Comparison of ENCODE assay signal across 18 cellular contexts in the genomic region with DNA sequence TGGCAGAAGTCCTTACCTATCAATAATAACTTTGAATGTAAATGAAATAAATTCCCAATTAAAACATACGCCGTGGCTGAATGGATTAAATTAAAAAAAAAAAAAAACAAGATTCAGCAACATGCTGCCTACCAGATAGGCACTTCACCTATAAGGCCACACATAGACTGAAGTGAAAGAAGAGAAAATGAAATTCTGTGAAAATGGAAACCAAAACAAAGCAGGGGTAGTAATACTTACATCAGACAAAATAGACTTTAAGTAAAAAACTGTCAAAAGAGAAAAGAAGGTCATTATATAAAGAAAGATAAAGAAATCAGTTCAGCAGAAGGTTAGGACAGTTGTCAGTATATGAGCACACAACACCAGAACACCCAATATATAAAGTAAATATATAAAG. TPM values are rescaled to one million over a fixed set of nuclear protein-coding genes. Genes with fewer than 3 reads are reported as not detected.
DNase-seq lines count a peak whose midpoint lies in the region; ATAC-seq lines count a peak whose summit lies in the region.
"Had no signal": no experiment of that assay in that cellular context is flagged by ENCODE, and none has a peak within 500 bp of the region (broad histone marks: within the 10 kb centered on the region; RNA-seq: fewer than 3 reads in every experiment).

No MANE protein-coding gene starts in this region.

- H3K36me3 Mint-ChIP-seq in natural killer cell treated with Interleukin-12 subunit alpha and Interleukin-12 subunit beta and Interleukin-15 and Interleukin-18, amount 100 ng/mL, for 72 hours, result peaks cover 5% of the 10 kb centered on the region

- H3K4me1 Mint-ChIP-seq in natural killer cell treated with Interleukin-12 subunit alpha and Interleukin-12 subunit beta and Interleukin-15 and Interleukin-18, amount 100 ng/mL, for 72 hours (ENCODE audit: low read depth in 2 of 2), result no peaks in the 10 kb centered on the region
- H3K4me1 Mint-ChIP-seq: GM23338, IgD-negative memory B cell had no signal

- no peak overlapping the region for H3K27ac Mint-ChIP-seq in natural killer cell treated with Interleukin-12 subunit alpha and Interleukin-12 subunit beta and Interleukin-15 and Interleukin-18, amount 100 ng/mL, for 72 hours
- H3K27ac Mint-ChIP-seq: GM23338, IgD-negative memory B cell had no signal

- DNase-seq in OCI-M1 (lab: John Stamatoyannopoulos, UW) (peak; percentile 23), DMS 273 (lab: John Stamatoyannopoulos, UW; ENCODE audit: unreplicated experiment) (no peak), NCI-H187 (lab: John Stamatoyannopoulos, UW) (no peak)
- no peak for DNase-seq in natural killer cell treated with Interleukin-12 subunit alpha and Interleukin-12 subunit beta and Interleukin-15 and Interleukin-18, amount 100 ng/mL, for 72 hours (ENCODE audit: low spot score)
- DNase-seq in activated effector memory CD4-positive, alpha-beta T cell treated with Interleukin-2 at 50 U/mL for 16 hours, result no peak
- DNase-seq: C1 segment of cervical spinal cord, DND-41, NCI-H1105 treated with DMSO at 0.1 percent for 48 hours, NCI-H1930, NCI-H526 treated with DMSO at 0.1 percent for 48 hours, SJCRH30 had no signal

- no peaks in the 10 kb centered on the region for H3K27me3 Mint-ChIP-seq in natural killer cell treated with Interleukin-12 subunit alpha and Interleukin-12 subunit beta and Interleukin-15 and Interleukin-18, amount 100 ng/mL, for 72 hours
- H3K27me3 Mint-ChIP-seq: IgD-negative memory B cell had no signal

- H3K9me3 Mint-ChIP-seq in natural killer cell treated with Interleukin-12 subunit alpha and Interleukin-12 subunit beta and Interleukin-15 and Interleukin-18, amount 100 ng/mL, for 72 hours, result no peaks in the 10 kb centered on the region
- H3K9me3 Mint-ChIP-seq: GM23338 had no signal

- H3K4me3 Mint-ChIP-seq in natural killer cell treated with Interleukin-12 subunit alpha and Interleukin-12 subunit beta and Interleukin-15 and Interleukin-18, amount 100 ng/mL, for 72 hours, result no peak overlapping the region
- H3K4me3 Mint-ChIP-seq: GM23338, IgD-negative memory B cell had no signal

- ATAC-seq in GM18498 (IDR thresholded peaks at IDR 0.05; ENCODE audit: unreplicated experiment) (peak; percentile 62), GM18909 (IDR thresholded peaks at IDR 0.05; ENCODE audit: poor library complexity, unreplicated experiment) (peak; percentile 65), GM21786 (IDR thresholded peaks at IDR 0.05; ENCODE audit: unreplicated experiment) (peak; percentile 59)
- no peak for ATAC-seq in natural killer cell treated with Interleukin-12 subunit alpha and Interleukin-12 subunit beta and Interleukin-15 and Interleukin-18, amount 100 ng/mL, for 72 hours
- ATAC-seq: A549, GM23338, HCT116 had no signal

RNA-seq across cellular contexts. Expression of gene TCAF1, which starts 55.3 kb away (rescaled TPM):
- 10 to 100 TPM in 1 of 2 donors, 1 to 10 TPM in 1; 7.4 to 13.5 TPM for total RNA-seq in natural killer cell treated with Interleukin-12 subunit alpha and Interleukin-12 subunit beta and Interleukin-15 and Interleukin-18, amount 100 ng/mL, for 72 hours

Comparison
In these comparisons a context has a peak if more than half of its experiments do, and no peak if none do; other contexts are left out.
1. ATAC-seq: peak in GM18498 (single experiment), GM18909 (single experiment) and GM21786 (single experiment); none in natural killer cell treated with Interleukin-12 subunit alpha and Interleukin-12 subunit beta and Interleukin-15 and Interleukin-18, amount 100 ng/mL, for 72 hours (0 of 2).